8 cellular contexts compared by ENCODE assay signal in genomic region chr17:7281953-7282751, GRCh38. TPM values are rescaled to one million over a fixed set of nuclear protein-coding genes. Genes with fewer than 3 reads are reported as not detected.
DNase-seq lines count a peak whose midpoint lies in the region; ATAC-seq and TF ChIP-seq lines count a peak whose summit lies in the region.

No MANE protein-coding gene starts in this region.

- TF ChIP-seq EP300 in suprapubic skin (IDR thresholded peaks at IDR 0.05): no peak

- H3K27ac ChIP-seq in adrenal gland: peak overlapping the region in 2 of 5 donors; percentile 50 to 92
- peak overlapping the region; percentile 73 for H3K27ac ChIP-seq in suprapubic skin

- H3K9me3 ChIP-seq in adrenal gland (replicated peaks in 1 of 3) (no peaks in the 10 kb centered on the region), suprapubic skin (no peaks in the 10 kb centered on the region)

- TF ChIP-seq POLR2A in adrenal gland (IDR thresholded peaks at IDR 0.05) (no peak), suprapubic skin (IDR thresholded peaks at IDR 0.05) (no peak)

- H3K4me1 ChIP-seq in adrenal gland (replicated peaks in 1 of 2) (peaks cover 18 to 21% of the 10 kb centered on the region in 2 donors), suprapubic skin (peaks cover 34% of the 10 kb centered on the region)

- peak overlapping the region in 2 of 4 donors; percentile 36 to 59 for H3K4me3 ChIP-seq in adrenal gland
- peak overlapping the region; percentile 53 for H3K4me3 ChIP-seq in suprapubic skin

- intact Hi-C loops in adrenal gland (cut with DNase I): loop anchor here in 1 of 2 donors (2.0 to 5.0 kb wide), 2 partner anchors 15 to 60 kb away; no protein-coding TSS in a partner anchor

- ATAC-seq in GM21723 (IDR thresholded peaks at IDR 0.05; ENCODE audit: unreplicated experiment): no peak

- peak; percentile 60 for DNase-seq in NCI-H748 (lab: John Stamatoyannopoulos, UW; ENCODE audit: unreplicated experiment)
- no peak for DNase-seq in NCI-H748 treated with DMSO at 0.1 percent for 48 hours (lab: John Stamatoyannopoulos, UW)
- peak; percentile 57 to 67 (median 63) for DNase-seq in adrenal gland
- DNase-seq in iPS-NIHi7 (ENCODE audit: extremely low spot score): peak; percentile 17
- DNase-seq in suprapubic skin (ENCODE audit: low spot score in 2 of 2): no peak
- no peak for DNase-seq in NCI-H1930 (lab: John Stamatoyannopoulos, UW)
- no peak for DNase-seq in stimulated activated CD4-positive, alpha-beta T cell treated with anti-CD3 and anti-CD28 coated beads, Interleukin-4, amount 100 ng/mL, for 1 hour

- no peaks in the 10 kb centered on the region for H3K36me3 ChIP-seq in adrenal gland (replicated peaks in 1 of 2)
- H3K36me3 ChIP-seq in suprapubic skin: no peaks in the 10 kb centered on the region

- H3K27me3 ChIP-seq in adrenal gland: no peaks in the 10 kb centered on the region
- H3K27me3 ChIP-seq in suprapubic skin: peaks cover 3% of the 10 kb centered on the region

- TF ChIP-seq CTCF in adrenal gland (IDR thresholded peaks at IDR 0.05): no peak
- no peak for TF ChIP-seq CTCF in suprapubic skin (IDR thresholded peaks at IDR 0.05)

- 0 to 2% (median 2%) methylated on average over 4 to 43 of the region's 43 CpGs for WGBS in adrenal gland, 4 donors
- WGBS in suprapubic skin: 9% methylated on average over 8 of the region's 43 CpGs

RNA-seq across cellular contexts. Expression of gene SLC2A4, which starts 0.6 kb away (rescaled TPM):
- 10 to 100 TPM in 4 of 8 donors, 1 to 10 TPM in 4; 1.8 to 30.0 (median 8.9) TPM for total RNA-seq in adrenal gland
- polyA plus RNA-seq in adrenal gland: 10 to 100 TPM in 1 of 3 donors, 1 to 10 TPM in 1, under 1 TPM in 1; 0.75 to 12.7 (median 5.6) TPM
- total RNA-seq in suprapubic skin: 10 to 100 TPM in 2 of 4 donors, 1 to 10 TPM in 2; 2.4 to 19.4 (median 10.8) TPM

RNA-seq across cellular contexts. Expression of gene YBX2, which starts 12.3 kb away (rescaled TPM):
- total RNA-seq in adrenal gland (under 1 TPM in 3 of 8 donors, not detected in 5; 0.07 to 0.28 (median 0.11) TPM), suprapubic skin (1 to 10 TPM; 1.9 to 9.7 (median 4.0) TPM)
- polyA plus RNA-seq in adrenal gland: 1 to 10 TPM in 1 of 3 donors, under 1 TPM in 1, not detected in 1; 0.88 to 1.4 TPM

RNA-seq across cellular contexts. Expression of gene CLDN7, which starts 19.9 kb away (rescaled TPM):
- total RNA-seq in adrenal gland: 10 to 100 TPM in 4 of 8 donors, 1 to 10 TPM in 4; 2.0 to 35.6 (median 9.0) TPM
- 1 to 10 TPM; 1.6 to 9.7 (median 5.3) TPM for polyA plus RNA-seq in adrenal gland
- total RNA-seq in suprapubic skin: 10 to 100 TPM in 2 of 4 donors, 1 to 10 TPM in 2; 7.7 to 14.5 (median 11.0) TPM

RNA-seq across cellular contexts. Expression of gene EIF5A, which starts 25.3 kb away (rescaled TPM):
- total RNA-seq in adrenal gland (100 to 1,000 TPM; 110 to 666 (median 239) TPM), suprapubic skin (100 to 1,000 TPM; 172 to 314 (median 239) TPM)
- polyA plus RNA-seq in adrenal gland: 100 to 1,000 TPM; 469 to 594 (median 589) TPM

RNA-seq across cellular contexts. Expression of gene ELP5, which starts 30.1 kb away (rescaled TPM):
- total RNA-seq in adrenal gland (10 to 100 TPM; 28.0 to 82.7 (median 58.4) TPM), suprapubic skin (10 to 100 TPM; 13.6 to 29.7 (median 20.3) TPM)
- polyA plus RNA-seq in adrenal gland: 10 to 100 TPM; 39.0 to 96.5 (median 77.4) TPM

Comparison
In these comparisons a context has a peak if more than half of its experiments do, and no peak if none do; other contexts are left out.
1. DNase-seq: peak in NCI-H748 (single experiment), adrenal gland (7 of 7) and iPS-NIHi7 (single experiment); none in NCI-H748 treated with DMSO at 0.1 percent for 48 hours (single experiment), suprapubic skin (0 of 2), NCI-H1930 (0 of 2) and stimulated activated CD4-positive, alpha-beta T cell treated with anti-CD3 and anti-CD28 coated beads, Interleukin-4, amount 100 ng/mL, for 1 hour (single experiment).